11 cellular contexts compared by ENCODE assay signal in genomic region chr15:96334705-96335428, GRCh38. TPM values are rescaled to one million over a fixed set of nuclear protein-coding genes. Genes with fewer than 3 reads are reported as not detected.
DNase-seq lines count a peak whose midpoint lies in the region; ATAC-seq, FAIRE-seq and TF ChIP-seq lines count a peak whose summit lies in the region.
"Had no signal": no experiment of that assay in that cellular context is flagged by ENCODE, and none has a peak within 500 bp of the region (broad histone marks: within the 10 kb centered on the region; RNA-seq: fewer than 3 reads in every experiment).

No MANE protein-coding gene starts in this region.

- peak overlapping the region; percentile 99 for H3K4me3 ChIP-seq in GM23248
- peak overlapping the region; percentile 99 for H3K4me3 ChIP-seq in astrocyte (ENCODE audit: insufficient read depth, low read depth, low read length)
- H3K4me3 ChIP-seq in iPS-20b (ENCODE audit: low read length), result peak overlapping the region; percentile 47; the same call in 1 of the 2 replicates
- H3K4me3 ChIP-seq in small intestine (ENCODE audit: low read depth in 1 of 2, low read length in 2 of 2), result peak overlapping the region; percentile 33 to 82

- no peaks in the 10 kb centered on the region for H3K9me2 ChIP-seq in GM23248 (ENCODE audit: insufficient read depth)

- H3K27ac Mint-ChIP-seq in astrocyte (ENCODE audit: unreplicated experiment), result no peak overlapping the region
- no peak overlapping the region for H3K27ac Mint-ChIP-seq in stimulated activated effector memory CD8-positive, alpha-beta T cell treated with anti-CD3 and anti-CD28 coated beads, Interleukin-12 subunit alpha, Interleukin-12 subunit beta, amount 100 ng/mL, for 72 hours

- peaks cover 32% of the 10 kb centered on the region for H3K4me1 ChIP-seq in GM23248 (ENCODE audit: insufficient read depth)
- peaks cover 6% of the 10 kb centered on the region for H3K4me1 ChIP-seq in astrocyte (ENCODE audit: insufficient read depth, low read length)
- peaks cover 33% of the 10 kb centered on the region for H3K4me1 ChIP-seq in iPS-20b (ENCODE audit: insufficient read depth, low read length)
- peaks cover 5 to 7% of the 10 kb centered on the region in 2 donors for H3K4me1 ChIP-seq in small intestine (ENCODE audit: control insufficient read depth in 2 of 2, insufficient read depth in 1 of 2, low read depth in 1 of 2, low read length in 1 of 2)

- H3K27me3 ChIP-seq in GM23248 (replicated peaks; ENCODE audit: insufficient read depth), result no peaks in the 10 kb centered on the region
- no peaks in the 10 kb centered on the region for H3K27me3 ChIP-seq in astrocyte (ENCODE audit: insufficient read depth, low read length)
- H3K27me3 ChIP-seq in iPS-20b (ENCODE audit: insufficient read depth, low read length), result peaks cover 95% of the 10 kb centered on the region
- peaks cover 0 to 6% of the 10 kb centered on the region in 2 donors for H3K27me3 ChIP-seq in small intestine (ENCODE audit: control insufficient read depth in 2 of 2, insufficient read depth in 2 of 2, low read length in 2 of 2)

- H2AFZ ChIP-seq in GM23248, result no peak overlapping the region
- H2AFZ ChIP-seq in astrocyte (ENCODE audit: low read depth, low read length), result no peak overlapping the region

- in situ Hi-C loops in GM23248 (cut with MboI), result no loop called here

- TF ChIP-seq POLR2A in GM12891 (IDR thresholded peaks at IDR 0.05; ENCODE audit: low read depth, low read length), result no peak

- WGBS in GM23248 (ENCODE audit: low coverage in 1 of 2, low lambda C conversion rate in 2 of 2, missing lambda C conversion rate in 2 of 2), 2 experiments, result 21 to 35% methylated on average over 5 of the region's 5 CpGs
- WGBS in small intestine, 3 donors, result 35 to 51% (median 42%) methylated on average over 5 of the region's 5 CpGs

- H4K20me1 ChIP-seq in GM23248 (ENCODE audit: insufficient read depth) (no peaks in the 10 kb centered on the region), astrocyte (ENCODE audit: insufficient read depth, low read length) (peaks cover 79% of the 10 kb centered on the region)

- H3K4me1 Mint-ChIP-seq in astrocyte (ENCODE audit: low read depth, unreplicated experiment), result peaks cover 35% of the 10 kb centered on the region
- peaks cover 21% of the 10 kb centered on the region for H3K4me1 Mint-ChIP-seq in stimulated activated effector memory CD8-positive, alpha-beta T cell treated with anti-CD3 and anti-CD28 coated beads, Interleukin-12 subunit alpha, Interleukin-12 subunit beta, amount 100 ng/mL, for 72 hours

- H3K4me2 ChIP-seq in GM23248 (ENCODE audit: unreplicated experiment), result peak overlapping the region; percentile 99
- H3K4me2 ChIP-seq in astrocyte (ENCODE audit: low read length), result peak overlapping the region; percentile 93

- DNase-seq in GM23248 (peak; percentile 34), astrocyte (ENCODE audit: low read depth) (peak; percentile 16), small intestine (no peak), substantia nigra (lab: John Stamatoyannopoulos, UW) (no peak), GM12891 (ENCODE audit: insufficient read length, low spot score) (no peak)
- no peak for DNase-seq in activated CD4-positive, alpha-beta T cell treated with anti-CD3 and anti-CD28 coated beads for 1 hour
- no peak for DNase-seq in stimulated activated effector memory CD8-positive, alpha-beta T cell treated with anti-CD3 and anti-CD28 coated beads, Interleukin-12 subunit alpha, Interleukin-12 subunit beta, amount 100 ng/mL, for 72 hours (ENCODE audit: low spot score in 2 of 2)
- DNase-seq: MM.1S, T-helper 9 cell had no signal

- H3K27ac ChIP-seq in GM23248 (peak overlapping the region; percentile 19), astrocyte (ENCODE audit: low read depth, low read length) (peak overlapping the region; percentile 86), iPS-20b (ENCODE audit: low read length) (no peak overlapping the region), small intestine (ENCODE audit: low read depth in 1 of 2, low read length in 1 of 2) (peak overlapping the region in 1 of 2 donors; percentile 55), substantia nigra (ENCODE audit: low read depth, low read length, poor library complexity, severe bottlenecking) (no peak overlapping the region)

- H3K79me2 ChIP-seq in GM23248 (ENCODE audit: insufficient read depth), result peaks cover 87% of the 10 kb centered on the region
- H3K79me2 ChIP-seq in astrocyte (ENCODE audit: insufficient read depth, low read length), result peaks cover 94% of the 10 kb centered on the region

- ATAC-seq in stimulated activated effector memory CD8-positive, alpha-beta T cell treated with anti-CD3 and anti-CD28 coated beads, Interleukin-12 subunit alpha, Interleukin-12 subunit beta, amount 100 ng/mL, for 72 hours, result no peak

- no peaks in the 10 kb centered on the region for H3K9me3 ChIP-seq in GM23248 (ENCODE audit: low read depth)
- H3K9me3 ChIP-seq in astrocyte (ENCODE audit: insufficient read depth, low read depth, low read length), result no peaks in the 10 kb centered on the region
- H3K9me3 ChIP-seq in iPS-20b (ENCODE audit: insufficient read depth, low read depth, low read length), result no peaks in the 10 kb centered on the region; the same call in 1 of the 2 replicates
- no peaks in the 10 kb centered on the region for H3K9me3 ChIP-seq in small intestine (ENCODE audit: control insufficient read depth, low read depth)

- peaks cover 48% of the 10 kb centered on the region for H3K36me3 ChIP-seq in GM23248 (ENCODE audit: low read depth)
- peaks cover 44% of the 10 kb centered on the region for H3K36me3 ChIP-seq in astrocyte (ENCODE audit: insufficient read depth, low read length)
- H3K36me3 ChIP-seq in iPS-20b (ENCODE audit: insufficient read depth, low read depth, low read length), result no peaks in the 10 kb centered on the region
- H3K36me3 ChIP-seq in small intestine (ENCODE audit: control insufficient read depth in 2 of 2, insufficient read depth in 2 of 2, low read length in 2 of 2), result no peaks in the 10 kb centered on the region

- no peak for FAIRE-seq in astrocyte (lab: Jason Lieb, UNC)
- FAIRE-seq in small intestine (lab: Jason Lieb, UNC), result no peak
- FAIRE-seq in GM12891 (lab: Jason Lieb, UNC), result no peak

- H3K4me3 Mint-ChIP-seq in astrocyte (ENCODE audit: unreplicated experiment), result peak overlapping the region; percentile 99
- H3K4me3 Mint-ChIP-seq in stimulated activated effector memory CD8-positive, alpha-beta T cell treated with anti-CD3 and anti-CD28 coated beads, Interleukin-12 subunit alpha, Interleukin-12 subunit beta, amount 100 ng/mL, for 72 hours, result no peak overlapping the region
- H3K4me3 Mint-ChIP-seq: central memory CD8-positive, alpha-beta T cell had no signal

- H3K36me3 Mint-ChIP-seq in astrocyte (ENCODE audit: low read depth, unreplicated experiment), result peaks cover 45% of the 10 kb centered on the region
- peaks cover 9% of the 10 kb centered on the region for H3K36me3 Mint-ChIP-seq in stimulated activated effector memory CD8-positive, alpha-beta T cell treated with anti-CD3 and anti-CD28 coated beads, Interleukin-12 subunit alpha, Interleukin-12 subunit beta, amount 100 ng/mL, for 72 hours

- H3K9ac ChIP-seq in GM23248 (peak overlapping the region; percentile 87), astrocyte (ENCODE audit: low read length) (peak overlapping the region; percentile 96), iPS-20b (ENCODE audit: low read depth, low read length) (no peak overlapping the region)

- H3F3A ChIP-seq in GM23248 (ENCODE audit: insufficient read depth), result peaks cover 52% of the 10 kb centered on the region

- TF ChIP-seq CTCF in astrocyte (IDR thresholded peaks at IDR 0.05; ENCODE audit: insufficient read depth, low read depth, low read length), result no peak

- peaks cover 2% of the 10 kb centered on the region for H3K9me3 Mint-ChIP-seq in astrocyte (ENCODE audit: unreplicated experiment)
- peaks cover 3% of the 10 kb centered on the region for H3K9me3 Mint-ChIP-seq in stimulated activated effector memory CD8-positive, alpha-beta T cell treated with anti-CD3 and anti-CD28 coated beads, Interleukin-12 subunit alpha, Interleukin-12 subunit beta, amount 100 ng/mL, for 72 hours

- peaks cover 23% of the 10 kb centered on the region for H3K27me3 Mint-ChIP-seq in astrocyte (ENCODE audit: low read depth, unreplicated experiment)

TF ChIP-seq in GM12891, 5 proteins besides CTCF, POLR2A, EP300 and RAD21:
- TF ChIP-seq SPI1 (IDR thresholded peaks at IDR 0.05; ENCODE audit: low read depth, low read length) (no peak), POLR2AphosphoS5 (IDR thresholded peaks at IDR 0.05; ENCODE audit: low read depth, low read length) (no peak), TAF1 (IDR thresholded peaks at IDR 0.05; ENCODE audit: low read depth, low read length) (no peak), PAX5 (IDR thresholded peaks at IDR 0.05; ENCODE audit: insufficient read depth, low read length, severe bottlenecking) (no peak), POU2F2 (IDR thresholded peaks at IDR 0.05; ENCODE audit: low read depth, low read length) (no peak)

RNA-seq across cellular contexts. Expression of gene NR2F2, which starts 4.4 kb away (rescaled TPM):
- 5.9 and 7.3 TPM in 2 replicates for total RNA-seq in GM23248 (2014; rRNA removed; shearing (Covaris generic))
- polyA plus RNA-seq in GM23248 (2016; fragmentation: Nextera tagmentation; extraction: Ambion mirVana), result 23.8 and 25.1 TPM in 2 replicates
- total RNA-seq in astrocyte, result 59.0 and 75.8 TPM in 2 replicates
- 10 to 100 TPM in 1 of 3 donors, 1 to 10 TPM in 2; 3.6 to 26.3 (median 4.9) TPM for polyA plus RNA-seq in small intestine
- polyA plus RNA-seq in GM12891 (2012; ENCODE audit: low read depth, missing spikeins), result 14.7 TPM

Comparison
In these comparisons a context has a peak if more than half of its experiments do, and no peak if none do; other contexts are left out.
1. DNase-seq: peak in GM23248 (single experiment) and astrocyte (single experiment); none in small intestine (single experiment), activated CD4-positive, alpha-beta T cell treated with anti-CD3 and anti-CD28 coated beads for 1 hour (single experiment), stimulated activated effector memory CD8-positive, alpha-beta T cell treated with anti-CD3 and anti-CD28 coated beads, Interleukin-12 subunit alpha, Interleukin-12 subunit beta, amount 100 ng/mL, for 72 hours (0 of 2), substantia nigra (0 of 49) and GM12891 (single experiment).
2. H3K27ac ChIP-seq: peak in GM23248 (single experiment) and astrocyte (single experiment); none in iPS-20b (single experiment) and substantia nigra (single experiment).
3. H3K4me3 ChIP-seq: peak in every context shown above with its lines; median percentile 99 in GM23248; 99 in astrocyte; 58 in small intestine; 47 in iPS-20b.